In genomic region chr5:87411586-87412416, GRCh38 we compare ENCODE assay signal across 8 cellular contexts. TPM values are rescaled to one million over a fixed set of nuclear protein-coding genes. Genes with fewer than 3 reads are reported as not detected.
DNase-seq lines count a peak whose midpoint lies in the region; ATAC-seq and TF ChIP-seq lines count a peak whose summit lies in the region.

No MANE protein-coding gene starts in this region.

- ATAC-seq in GM18858 (IDR thresholded peaks at IDR 0.05; ENCODE audit: unreplicated experiment), result peak; percentile 3
- peak; percentile 12 for ATAC-seq in HG03175 (IDR thresholded peaks at IDR 0.05; ENCODE audit: unreplicated experiment)
- no peak for ATAC-seq in HG03139 (IDR thresholded peaks at IDR 0.05; ENCODE audit: unreplicated experiment)

- H3K36me3 ChIP-seq in colonic mucosa (peaks cover 3% of the 10 kb centered on the region), liver (ENCODE audit: control insufficient read depth in 4 of 4, insufficient read depth in 3 of 4, low read depth in 1 of 4, low read length in 3 of 4) (peaks cover 2 to 29% (median 25%) of the 10 kb centered on the region in 4 donors)

- peak overlapping the region; percentile 89 to 98 for H3K9ac ChIP-seq in colonic mucosa (ENCODE audit: low read depth in 2 of 2, low read length in 2 of 2)
- peak overlapping the region; percentile 91 to 94 for H3K9ac ChIP-seq in liver (ENCODE audit: low read depth in 1 of 2, low read length in 2 of 2)

- no peaks in the 10 kb centered on the region for H3K9me3 Mint-ChIP-seq in stimulated activated naive CD8-positive, alpha-beta T cell treated with anti-CD3 and anti-CD28 coated beads, Interleukin-15, Interleukin-2, amounts not matched to agents 100 ng/mL and 50 ng/mL, for 24 hours

- H3K4me1 Mint-ChIP-seq in stimulated activated naive CD8-positive, alpha-beta T cell treated with anti-CD3 and anti-CD28 coated beads, Interleukin-15, Interleukin-2, amounts not matched to agents 100 ng/mL and 50 ng/mL, for 24 hours (ENCODE audit: low read depth), result peaks cover 55% of the 10 kb centered on the region

- H3K9me3 ChIP-seq in colonic mucosa, result no peaks in the 10 kb centered on the region
- no peaks in the 10 kb centered on the region for H3K9me3 ChIP-seq in liver (ENCODE audit: control insufficient read depth in 4 of 4, low read length in 3 of 4)

- 2% methylated on average over 18 of the region's 18 CpGs for WGBS in liver

- H3K27me3 Mint-ChIP-seq in stimulated activated naive CD8-positive, alpha-beta T cell treated with anti-CD3 and anti-CD28 coated beads, Interleukin-15, Interleukin-2, amounts not matched to agents 100 ng/mL and 50 ng/mL, for 24 hours, result no peaks in the 10 kb centered on the region

- DNase-seq in Ammon's horn (ENCODE audit: low spot score), result peak; percentile 73
- peak; percentile 59 for DNase-seq in SKM-1 (lab: John Stamatoyannopoulos, UW; ENCODE audit: unreplicated experiment)
- peak; percentile 57 for DNase-seq in colonic mucosa

- peak overlapping the region; percentile 95 for H3K27ac Mint-ChIP-seq in stimulated activated naive CD8-positive, alpha-beta T cell treated with anti-CD3 and anti-CD28 coated beads, Interleukin-15, Interleukin-2, amounts not matched to agents 100 ng/mL and 50 ng/mL, for 24 hours

- H3K4me3 Mint-ChIP-seq in stimulated activated naive CD8-positive, alpha-beta T cell treated with anti-CD3 and anti-CD28 coated beads, Interleukin-15, Interleukin-2, amounts not matched to agents 100 ng/mL and 50 ng/mL, for 24 hours, result peak overlapping the region; percentile 100

- H3K4me3 ChIP-seq in colonic mucosa (peak overlapping the region; percentile 76), liver (ENCODE audit: low read depth in 1 of 3, low read length in 3 of 3) (peak overlapping the region; percentile 67 to 99 (median 69))

- peaks cover 46% of the 10 kb centered on the region for H3K36me3 Mint-ChIP-seq in stimulated activated naive CD8-positive, alpha-beta T cell treated with anti-CD3 and anti-CD28 coated beads, Interleukin-15, Interleukin-2, amounts not matched to agents 100 ng/mL and 50 ng/mL, for 24 hours (ENCODE audit: low read depth)

- no peak for TF ChIP-seq RAD21 in liver (IDR thresholded peaks at IDR 0.05)

- peak overlapping the region; percentile 94 for H3K27ac ChIP-seq in colonic mucosa
- peak overlapping the region; percentile 97 to 98 for H3K27ac ChIP-seq in liver (ENCODE audit: low read depth in 1 of 2, low read length in 2 of 2)

- intact Hi-C loops in colonic mucosa (cut with DNase I), result no loop called here

- TF ChIP-seq CTCF in colonic mucosa (IDR thresholded peaks at IDR 0.05) (no peak), liver (IDR thresholded peaks at IDR 0.05; ENCODE audit: low read depth, low read length, missing input control) (no peak)

- no peaks in the 10 kb centered on the region for H3K27me3 ChIP-seq in colonic mucosa
- H3K27me3 ChIP-seq in liver (ENCODE audit: control insufficient read depth in 4 of 4, insufficient read depth in 4 of 4, low read length in 3 of 4), result no peaks in the 10 kb centered on the region

- H3K4me1 ChIP-seq in colonic mucosa, result no peaks in the 10 kb centered on the region
- peaks cover 0 to 17% (median 8%) of the 10 kb centered on the region in 4 donors for H3K4me1 ChIP-seq in liver (ENCODE audit: control insufficient read depth in 4 of 4, insufficient read depth in 4 of 4, low read length in 3 of 4)

TF ChIP-seq in liver, 16 proteins besides CTCF, POLR2A, EP300 and RAD21:
- TF ChIP-seq MAX (IDR thresholded peaks at IDR 0.05) (peak; percentile 39), EGR1 (IDR thresholded peaks at IDR 0.05; ENCODE audit: low read depth in 2 of 2) (peak in 1 of 2 donors; percentile 47), RXRA (IDR thresholded peaks at IDR 0.05) (no peak), HNF4A (conservative IDR thresholded peaks at IDR 0.05) (peak in 1 of 2 donors; percentile 36)

RNA-seq across cellular contexts. Expression of gene CCNH, which starts 0.9 kb away (rescaled TPM):
- total RNA-seq in colonic mucosa (10 to 100 TPM; 36.3 to 41.1 TPM), liver (10 to 100 TPM; 36.7 to 56.6 TPM)
- 10 to 100 TPM; 21.9 to 29.8 TPM for polyA plus RNA-seq in liver
